8 cellular contexts compared by ENCODE assay signal in the genomic region with DNA sequence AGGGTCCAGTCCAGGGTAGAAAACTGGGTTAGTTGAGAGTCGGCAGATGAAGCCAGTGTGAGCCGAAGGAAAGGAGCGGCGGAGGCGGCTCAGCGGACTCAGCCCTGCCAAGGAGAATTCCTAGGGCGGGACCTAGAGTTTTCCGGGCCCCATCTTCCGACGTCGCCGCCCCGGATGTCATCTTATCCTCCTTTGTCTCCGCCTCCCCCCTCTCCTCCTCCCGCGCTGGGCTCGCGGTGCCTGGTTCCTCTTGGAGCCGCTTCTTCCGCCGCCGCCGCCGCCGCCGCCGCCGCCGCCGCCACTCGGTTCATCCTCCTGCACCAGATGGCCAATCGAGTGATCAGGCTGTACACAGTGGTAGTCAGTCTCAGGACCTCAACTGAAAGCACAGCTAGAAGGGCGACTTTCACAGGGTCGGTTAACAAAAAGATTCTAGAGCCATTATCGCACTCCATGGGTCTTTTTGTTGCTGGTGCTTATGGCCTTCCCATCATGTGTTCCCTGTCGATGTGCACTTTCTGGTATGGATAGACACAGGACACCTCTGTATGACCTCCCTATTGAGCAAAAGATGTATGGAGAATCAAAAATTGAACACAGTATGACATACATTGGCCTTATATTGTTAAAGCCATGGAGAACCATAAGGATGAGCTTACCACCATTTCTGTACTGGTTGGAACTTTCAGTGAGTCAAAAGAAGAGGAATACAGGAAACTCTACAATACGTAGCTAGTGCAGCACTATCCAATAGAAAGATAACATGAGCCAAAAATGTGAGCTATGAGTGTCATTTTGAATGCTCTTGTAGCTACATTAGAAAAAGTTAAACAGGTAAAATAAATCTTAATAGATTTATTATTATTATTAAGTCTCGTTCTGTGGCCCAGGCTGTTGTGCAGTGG. TPM values are rescaled to one million over a fixed set of nuclear protein-coding genes. Genes with fewer than 3 reads are reported as not detected.
A peak's percentile ranks its signal among the peaks of the same experiment; 100 is the strongest.
DNase-seq lines count a peak whose midpoint lies in the region; ATAC-seq, FAIRE-seq and TF ChIP-seq lines count a peak whose summit lies in the region.

No MANE protein-coding gene starts in this region.

- H3K4me1 ChIP-seq in HCT116 (ENCODE audit: control insufficient read depth in 1 of 2, insufficient read depth in 2 of 2, low read length in 2 of 2) (no peaks in the 10 kb centered on the region), MM.1S (ENCODE audit: low read length) (no peaks in the 10 kb centered on the region), neuronal stem cell (ENCODE audit: control insufficient read depth in 2 of 2, insufficient read depth in 1 of 2, low read depth in 1 of 2, low read length in 2 of 2) (no peaks in the 10 kb centered on the region), testis (no peaks in the 10 kb centered on the region)

- TF ChIP-seq RAD21 in HCT116 (IDR thresholded peaks at IDR 0.05; ENCODE audit: low read depth), result no peak

- H2BK5ac ChIP-seq in neuronal stem cell (ENCODE audit: low read length), result no peak overlapping the region

- H2BK120ac ChIP-seq in neuronal stem cell (ENCODE audit: low read depth, low read length), result no peak overlapping the region

- no peak overlapping the region for H4K91ac ChIP-seq in neuronal stem cell (ENCODE audit: low read depth, low read length, poor library complexity)

- no peak overlapping the region for H3K4ac ChIP-seq in neuronal stem cell (ENCODE audit: low read length)

- H4K20me1 ChIP-seq in HCT116 (ENCODE audit: insufficient read depth) (no peaks in the 10 kb centered on the region), MM.1S (ENCODE audit: insufficient read depth, low read length) (no peaks in the 10 kb centered on the region)

- BruUV-seq in HCT116 (replicated peaks; lab: Mats Ljungman, UMichigan), result TSS peak; percentile 81

- H3K9ac ChIP-seq in HCT116 (ENCODE audit: low read length) (peak overlapping the region; percentile 61), MM.1S (ENCODE audit: low read length) (no peak overlapping the region), neuronal stem cell (ENCODE audit: low read depth, low read length, poor library complexity) (no peak overlapping the region)

- H3K79me2 ChIP-seq in HCT116 (ENCODE audit: insufficient read depth, low read length) (no peaks in the 10 kb centered on the region), MM.1S (ENCODE audit: low read length) (no peaks in the 10 kb centered on the region)

- TF ChIP-seq POLR2A in HCT116 (IDR thresholded peaks at IDR 0.05; ENCODE audit: borderline replicate concordance, extremely low read depth, insufficient read depth, insufficient read length) (no peak), testis (IDR thresholded peaks at IDR 0.05) (no peak)

- no peak overlapping the region for H4K8ac ChIP-seq in neuronal stem cell (ENCODE audit: low read depth, low read length)

- H3K14ac ChIP-seq in neuronal stem cell (ENCODE audit: low read length), result no peak overlapping the region

- no peak overlapping the region for H3K18ac ChIP-seq in neuronal stem cell (ENCODE audit: low read length)

- no CpG with 5 or more reads among the region's 38 CpGs for WGBS in neuronal stem cell (ENCODE audit: extremely low coverage in 2 of 2, insufficient read length in 2 of 2, insufficient replicate concordance in 1 of 2), 2 donors
- WGBS in testis, 2 donors, result 6 to 10% methylated on average over 13 to 19 of the region's 38 CpGs

- RAD21 ChIA-PET in HCT116 (lab: Charles Lee; ENCODE audit: low non-redundant PET in 1 of 2, low total read pairs in 2 of 2, uncharacterized antibody in 2 of 2, unreplicated experiment in 2 of 2), result no interaction called here

- TF ChIP-seq CTCF in HCT116 (IDR thresholded peaks at IDR 0.05 in 2 of 3, conservative IDR thresholded peaks at IDR 0.05 in 1 of 3; ENCODE audit: borderline replicate concordance in 1 of 3, insufficient read depth in 1 of 3, low read depth in 2 of 3, low read length in 2 of 3) (no peak), MM.1S (IDR thresholded peaks at IDR 0.05; ENCODE audit: low read length) (no peak), testis (IDR thresholded peaks at IDR 0.05) (no peak)

- H3K27ac ChIP-seq in HCT116 (ENCODE audit: low read depth, low read length) (peak overlapping the region; percentile 51), MM.1S (ENCODE audit: low read length) (peak overlapping the region; percentile 13; the same call in 1 of the 2 replicates), neuronal stem cell (replicated peaks; ENCODE audit: low read length) (peak overlapping the region; percentile 94), testis (peak overlapping the region; percentile 44 to 73)

- H3K79me1 ChIP-seq in neuronal stem cell (ENCODE audit: low read depth, low read length), result no peaks in the 10 kb centered on the region

- H2BK12ac ChIP-seq in neuronal stem cell (ENCODE audit: low read length), result no peak overlapping the region

- H3K4me2 ChIP-seq in HCT116 (ENCODE audit: low read length), result peak overlapping the region; percentile 82
- peak overlapping the region; percentile 39; the same call in 1 of the 2 replicates for H3K4me2 ChIP-seq in MM.1S (ENCODE audit: low read depth, low read length)
- peak overlapping the region; percentile 11 for H3K4me2 ChIP-seq in neuronal stem cell (ENCODE audit: insufficient read depth, low read length, poor library complexity, severe bottlenecking)

- H3K27me3 ChIP-seq in HCT116 (ENCODE audit: insufficient read depth, low read length) (no peaks in the 10 kb centered on the region), MM.1S (replicated peaks; ENCODE audit: insufficient read depth, low read length) (no peaks in the 10 kb centered on the region), neuronal stem cell (ENCODE audit: control insufficient read depth in 3 of 3, insufficient read depth in 3 of 3, low read depth in 1 of 3, low read length in 3 of 3) (no peaks in the 10 kb centered on the region), testis (no peaks in the 10 kb centered on the region)

- POLR2A ChIA-PET in HCT116 (lab: Charles Lee), result interaction anchor here (1.6 kb wide), 1 partner anchor 15 kb away, joined by 3 read pairs; no protein-coding TSS in a partner anchor

- peak overlapping the region; percentile 49 to 58 for H3K4me3 ChIP-seq in HCT116 (replicated peaks in 1 of 2; ENCODE audit: low read depth in 1 of 2, low read length in 2 of 2)
- H3K4me3 ChIP-seq in MM.1S (ENCODE audit: low read length), result peak overlapping the region; percentile 45
- H3K4me3 ChIP-seq in neuronal stem cell (ENCODE audit: low read length in 2 of 2), result peak overlapping the region; percentile 64 to 75
- peak overlapping the region; percentile 18 to 26 for H3K4me3 ChIP-seq in testis

- ATAC-seq in HCT116, result peak; percentile 99

- intact Hi-C loops in HCT116 (cut with micrococcal nuclease) (no loop called here), testis (cut with DNase I; ENCODE audit: low total_unique reads) (no loop called here)

- H2BK15ac ChIP-seq in neuronal stem cell (ENCODE audit: low read length), result no peak overlapping the region

- FAIRE-seq in frontal cortex (lab: Jason Lieb, UNC), result no peak

- CTCF ChIA-PET in HCT116 (lab: Charles Lee), result no interaction called here

- no peak overlapping the region for H2AK5ac ChIP-seq in neuronal stem cell (ENCODE audit: low read depth, low read length)

- H3K23ac ChIP-seq in neuronal stem cell (ENCODE audit: low read depth, low read length, poor library complexity), result no peak overlapping the region

- H3F3A ChIP-seq in MM.1S (ENCODE audit: insufficient read depth, low read length), result peaks cover 6% of the 10 kb centered on the region; the same call in 1 of the 2 replicates

- H3K9me3 ChIP-seq in HCT116 (ENCODE audit: control insufficient read depth in 1 of 2, insufficient read depth in 1 of 2, low read depth in 1 of 2, low read length in 2 of 2) (no peaks in the 10 kb centered on the region), MM.1S (replicated peaks; ENCODE audit: insufficient read depth, low read length) (no peaks in the 10 kb centered on the region), neuronal stem cell (replicated peaks in 1 of 2; ENCODE audit: control insufficient read depth in 2 of 2, insufficient read depth in 1 of 2, low read depth in 1 of 2, low read length in 2 of 2) (no peaks in the 10 kb centered on the region), testis (no peaks in the 10 kb centered on the region)

- no peaks in the 10 kb centered on the region for H3K9me2 ChIP-seq in HCT116 (ENCODE audit: insufficient read depth)
- no peaks in the 10 kb centered on the region for H3K9me2 ChIP-seq in MM.1S (replicated peaks; ENCODE audit: insufficient read depth, low read length)

- H2AFZ ChIP-seq in HCT116 (ENCODE audit: low read depth, low read length, poor library complexity, severe bottlenecking) (no peak overlapping the region), MM.1S (ENCODE audit: low read length) (peak overlapping the region; percentile 82), neuronal stem cell (ENCODE audit: low read length) (peak overlapping the region; percentile 92)

- DNase-seq in GDM1 (lab: John Stamatoyannopoulos, UW), result peak; percentile 77
- peak; percentile 57 for DNase-seq in HCT116 (ENCODE audit: low read depth, low spot score)
- peak; percentile 44 for DNase-seq in MM.1S
- peak; percentile 23 for DNase-seq in SIG-M5 (lab: John Stamatoyannopoulos, UW)
- peak; percentile 1 to 14 (median 6) for DNase-seq in activated naive CD4-positive, alpha-beta T cell (lab: John Stamatoyannopoulos, UW)
- peak; percentile 65 to 73 for DNase-seq in frontal cortex (ENCODE audit: low spot score in 2 of 2)
- peak; percentile 59 for DNase-seq in neuronal stem cell (ENCODE audit: low spot score)
- DNase-seq in testis, result peak; percentile 88

- no peaks in the 10 kb centered on the region for H3K36me3 ChIP-seq in HCT116 (ENCODE audit: control insufficient read depth in 1 of 2, insufficient read depth in 2 of 2, low read length in 2 of 2)
- no peaks in the 10 kb centered on the region for H3K36me3 ChIP-seq in MM.1S (replicated peaks; ENCODE audit: insufficient read depth, low read length)
- H3K36me3 ChIP-seq in neuronal stem cell (replicated peaks in 1 of 2; ENCODE audit: control insufficient read depth in 2 of 2, insufficient read depth in 2 of 2, low read length in 2 of 2), result no peaks in the 10 kb centered on the region
- H3K36me3 ChIP-seq in testis (ENCODE audit: low read depth, missing control alignments), result no peaks in the 10 kb centered on the region

TF ChIP-seq in HCT116, 20 proteins besides CTCF, POLR2A, EP300 and RAD21 (continues in another document):
- TF ChIP-seq SP1 (IDR thresholded peaks at IDR 0.05; ENCODE audit: low read depth), result no peak
- TF ChIP-seq CBX3 (IDR thresholded peaks at IDR 0.05; ENCODE audit: low read depth), result 0 out of 2 replicates have a peak, but pooled peaks have one; percentile 5
- peak; percentile 40; the same call in 1 of the 2 replicates for TF ChIP-seq SIN3A (IDR thresholded peaks at IDR 0.05; ENCODE audit: low read depth)
- TF ChIP-seq YY1 (IDR thresholded peaks at IDR 0.05; ENCODE audit: extremely low read depth, insufficient replicate concordance, low read depth, low read length), result no peak
- peak; percentile 70 for TF ChIP-seq POLR2AphosphoS5 (IDR thresholded peaks at IDR 0.05; ENCODE audit: low read depth, low read length)
- no peak for TF ChIP-seq EGR1 (IDR thresholded peaks at IDR 0.05; ENCODE audit: low read depth)

RNA-seq across cellular contexts. Expression of a gene that starts 32.4 kb away (rescaled TPM):
- total RNA-seq in HCT116 (2021; ENCODE audit: unreplicated experiment) (85.3 TPM), frontal cortex (80.7 TPM), testis (100 to 1,000 TPM in 1 of 2 donors, 10 to 100 TPM in 1; 80.5 to 103 TPM)
- 23.0 and 27.3 TPM in 2 replicates for polyA plus RNA-seq in HCT116 (2012)
- 89.5 TPM for polyA plus RNA-seq in neuronal stem cell (2013, experiment 1 of 2)
- polyA plus RNA-seq in neuronal stem cell (2013, experiment 2 of 2), result 92.5 TPM
- 14.4 TPM for polyA plus RNA-seq in testis (ENCODE audit: insufficient read depth, low read depth, low replicate concordance)

Comparison
In these comparisons a context has a peak if more than half of its experiments do, and no peak if none do; other contexts are left out.
1. Peak in every context shown above with its lines: DNase-seq, ATAC-seq, H3K4me3 ChIP-seq and H3K27ac ChIP-seq.
2. DNase-seq: peak in every context shown above with its lines; median percentile 88 in testis; 77 in GDM1; 69 in frontal cortex; 59 in neuronal stem cell; 57 in HCT116; 44 in MM.1S; 23 in SIG-M5; 6 in activated naive CD4-positive, alpha-beta T cell.
3. H3K27ac ChIP-seq: peak in every context shown above with its lines; median percentile 94 in neuronal stem cell; 58 in testis; 51 in HCT116; 13 in MM.1S.
4. H3K4me2 ChIP-seq: peak in every context shown above with its lines; median percentile 82 in HCT116; 39 in MM.1S; 11 in neuronal stem cell.